ENCODE assay signal across 7 cellular contexts in genomic region chr16:51286272-51286671, GRCh38.
"Had no signal": no experiment of that assay in that cellular context is flagged by ENCODE, and none has a peak within 500 bp of the region (broad histone marks: within the 10 kb centered on the region; RNA-seq: fewer than 3 reads in every experiment).

No MANE protein-coding gene starts in this region.

- H3K27ac ChIP-seq: GM23248 had no signal

- DNase-seq: GM23248, GOT3, H9, HCEC 1CT, IMR-90 had no signal

- H3K9ac ChIP-seq: GM23248 had no signal

- H3K4me3 ChIP-seq: GM23248 had no signal

- FAIRE-seq: H54, HTR-8/SVneo had no signal

- H2AFZ ChIP-seq: GM23248 had no signal
